ENCODE assay signal across 19 cellular contexts in the genomic region with DNA sequence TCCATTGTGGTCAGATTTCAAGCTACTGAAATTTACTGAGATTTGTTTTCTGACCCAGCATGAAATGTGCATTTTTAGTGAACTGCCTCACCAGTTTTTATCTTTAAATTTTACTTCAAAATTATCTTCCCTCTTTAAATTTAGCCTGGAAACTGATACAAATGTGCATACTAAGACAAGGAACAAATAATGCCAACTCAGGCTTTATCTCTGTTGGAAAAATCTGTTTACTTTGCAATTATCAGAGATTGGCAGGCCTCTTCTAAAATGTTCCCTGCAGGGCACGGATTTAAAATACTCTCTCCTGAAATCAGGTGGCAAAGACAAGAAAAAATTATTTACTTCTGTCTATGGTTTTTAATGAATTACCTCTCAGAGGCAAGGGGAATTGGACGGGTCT.
"Had no signal": no experiment of that assay in that cellular context is flagged by ENCODE, and none has a peak within 500 bp of the region (broad histone marks: within the 10 kb centered on the region; RNA-seq: fewer than 3 reads in every experiment).

No MANE protein-coding gene starts in this region.

- H3K9me3 ChIP-seq: ascending aorta, breast epithelium, neutrophil, transverse colon had no signal

- H3K27me3 ChIP-seq: ascending aorta, breast epithelium, transverse colon had no signal

- DNase-seq: activated CD4-positive, alpha-beta T cell treated with anti-CD3 and anti-CD28 coated beads, Interleukin-2, amount 50 U/mL, for 48 hours; activated CD8-positive, alpha-beta memory T cell treated with anti-CD3 and anti-CD28 coated beads, Interleukin-2, amount 10 ng/mL, durations not matched to agents 7 days and 5 days; activated naive CD4-positive, alpha-beta T cell treated with anti-CD3 and anti-CD28 coated beads for 36 hours; activated naive CD8-positive, alpha-beta T cell treated with anti-CD3 and anti-CD28 coated beads, Interleukin-2, amount 50 U/mL, for 24 hours; activated T-cell treated with anti-CD3 and anti-CD28 coated beads, Interleukin-2, amount 50 U/mL, for 1 hour; cerebellar nuclear complex; effector memory CD4-positive, alpha-beta T cell; foreskin keratinocyte; glutamatergic neuron; mesenchymal stem cell; naive thymus-derived CD8-positive, alpha-beta T cell; stimulated activated CD4-positive, alpha-beta T cell treated with anti-CD3 and anti-CD28 coated beads, Interleukin-12 subunit alpha, Interleukin-12 subunit beta, amount 100 ng/mL, for 4 hours; stimulated activated CD4-positive, alpha-beta T cell treated with anti-CD3 and anti-CD28 coated beads, Interleukin-2, amount 100 ng/mL, for 24 hours; transverse colon; WERI-Rb-1 had no signal

- H3K4me3 ChIP-seq: ascending aorta, breast epithelium, transverse colon had no signal

- ATAC-seq: activated CD8-positive, alpha-beta memory T cell treated with anti-CD3 and anti-CD28 coated beads, Interleukin-2, amount 10 ng/mL, durations not matched to agents 7 days and 5 days; activated naive CD8-positive, alpha-beta T cell treated with anti-CD3 and anti-CD28 coated beads, Interleukin-2, amount 50 U/mL, for 24 hours; foreskin keratinocyte; naive thymus-derived CD8-positive, alpha-beta T cell; stimulated activated effector memory CD8-positive, alpha-beta T cell treated with anti-CD3 and anti-CD28 coated beads, Interleukin-12 subunit alpha, Interleukin-12 subunit beta, amount 100 ng/mL, for 72 hours had no signal

- H3K36me3 ChIP-seq: ascending aorta, breast epithelium, neutrophil, transverse colon, WERI-Rb-1 had no signal

- H3K27ac ChIP-seq: ascending aorta, breast epithelium, foreskin keratinocyte, neutrophil, transverse colon, WERI-Rb-1 had no signal

- H3K4me1 ChIP-seq: ascending aorta, breast epithelium, foreskin keratinocyte, transverse colon had no signal
